Comparison of ENCODE assay signal across 8 cellular contexts in genomic region chr10:117603726-117604125, GRCh38.
"Had no signal": no experiment of that assay in that cellular context is flagged by ENCODE, and none has a peak within 500 bp of the region (broad histone marks: within the 10 kb centered on the region; RNA-seq: fewer than 3 reads in every experiment).

No MANE protein-coding gene starts in this region.

- H3K27ac ChIP-seq: GM23248 had no signal

- H3K4me3 Mint-ChIP-seq: HFFc6 had no signal

- DNase-seq: GM23248, GOT3, H7, HFFc6, IMR-90 had no signal

- H3K27ac Mint-ChIP-seq: HFFc6 had no signal

- H3K36me3 ChIP-seq: HAP-1 had no signal

- H3K9ac ChIP-seq: GM23248 had no signal

- H3K9me3 ChIP-seq: HAP-1 had no signal

- H3K4me3 ChIP-seq: GM23248, HAP-1, K562 had no signal

- ATAC-seq: HCT116, K562 had no signal

- H2AFZ ChIP-seq: GM23248 had no signal

- H3K4me1 ChIP-seq: HAP-1 had no signal
